In genomic region chr6:162211022-162211421, GRCh38 we compare ENCODE assay signal across 12 cellular contexts.
"Had no signal": no experiment of that assay in that cellular context is flagged by ENCODE, and none has a peak within 500 bp of the region (broad histone marks: within the 10 kb centered on the region; RNA-seq: fewer than 3 reads in every experiment).

No MANE protein-coding gene starts in this region.

- H3K4me1 Mint-ChIP-seq: activated naive CD4-positive, alpha-beta T cell treated with anti-CD3 and anti-CD28 coated beads, Interleukin-2, amount 50 U/mL, for 24 hours had no signal

- H3K9me3 Mint-ChIP-seq: activated naive CD4-positive, alpha-beta T cell treated with anti-CD3 and anti-CD28 coated beads, Interleukin-2, amount 50 U/mL, for 24 hours had no signal

- H3K27ac ChIP-seq: ascending aorta, breast epithelium, hepatocyte, left ventricle myocardium inferior had no signal

- H3K4me3 Mint-ChIP-seq: activated naive CD4-positive, alpha-beta T cell treated with anti-CD3 and anti-CD28 coated beads, Interleukin-2, amount 50 U/mL, for 24 hours; dendritic cell treated with granulocyte-macrophage colony-stimulating factor and Interleukin-4, amounts not matched to agents 40 ng/mL and 50 ng/mL, for 4 days; T-helper 2 cell treated with Interferon-gamma antibody and Interleukin-4, amounts not matched to agents 5 μg/mL and 100 μg/mL, for 36 hours had no signal

- H3K27me3 Mint-ChIP-seq: activated naive CD4-positive, alpha-beta T cell treated with anti-CD3 and anti-CD28 coated beads, Interleukin-2, amount 50 U/mL, for 24 hours; dendritic cell treated with granulocyte-macrophage colony-stimulating factor and Interleukin-4, amounts not matched to agents 40 ng/mL and 50 ng/mL, for 4 days had no signal

- DNase-seq: activated CD4-positive, alpha-beta T cell treated with anti-CD3 and anti-CD28 coated beads, Interleukin-2, amount 50 U/mL, for 4 hours; activated gamma-delta T cell; effector CD8-positive, alpha-beta T cell; left ventricle myocardium inferior; occipital lobe; stimulated activated naive CD4-positive, alpha-beta T cell had no signal

- H3K27ac Mint-ChIP-seq: activated naive CD4-positive, alpha-beta T cell treated with anti-CD3 and anti-CD28 coated beads, Interleukin-2, amount 50 U/mL, for 24 hours; dendritic cell treated with granulocyte-macrophage colony-stimulating factor and Interleukin-4, amounts not matched to agents 40 ng/mL and 50 ng/mL, for 4 days; T-helper 2 cell treated with Interferon-gamma antibody and Interleukin-4, amounts not matched to agents 5 μg/mL and 100 μg/mL, for 36 hours had no signal
